1 cellular context compared by ENCODE assay signal in genomic region chr7:142389544-142389943, GRCh38.
A peak's percentile ranks its signal among the peaks of the same experiment; 100 is the strongest.
TF ChIP-seq lines count a peak whose summit lies in the region.

No MANE protein-coding gene starts in this region.

TF ChIP-seq in HepG2, 621 proteins besides CTCF, POLR2A, EP300 and RAD21 (continued from another document):
- no peak for TF ChIP-seq ZNF362 (CRISPR knock-in tag; IDR thresholded peaks at IDR 0.05; ENCODE audit: borderline replicate concordance)
- TF ChIP-seq CBX5 (CRISPR knock-in tag; IDR thresholded peaks at IDR 0.05; ENCODE audit: borderline replicate concordance), result no peak
- no peak for TF ChIP-seq PLRG1 (conservative IDR thresholded peaks at IDR 0.05)
- TF ChIP-seq DRAP1 (CRISPR knock-in tag; IDR thresholded peaks at IDR 0.05), result no peak
- peak; percentile 28; the same call in 1 of the 2 replicates for TF ChIP-seq FOXP4 (CRISPR knock-in tag; IDR thresholded peaks at IDR 0.05)
- no peak for TF ChIP-seq ZNF687 (CRISPR knock-in tag; IDR thresholded peaks at IDR 0.05)
- TF ChIP-seq ZNF572 (CRISPR knock-in tag; IDR thresholded peaks at IDR 0.05), result no peak
- no peak for TF ChIP-seq ZNF275 (CRISPR knock-in tag; IDR thresholded peaks at IDR 0.05; ENCODE audit: borderline replicate concordance)
- no peak for TF ChIP-seq ZNF563 (CRISPR knock-in tag; IDR thresholded peaks at IDR 0.05)
- no peak for TF ChIP-seq ZSCAN9 (CRISPR knock-in tag; IDR thresholded peaks at IDR 0.05; ENCODE audit: borderline replicate concordance)
- TF ChIP-seq MYC (CRISPR knock-in tag; IDR thresholded peaks at IDR 0.05; ENCODE audit: borderline replicate concordance), result no peak
- no peak for TF ChIP-seq ARNTL (CRISPR knock-in tag; IDR thresholded peaks at IDR 0.05)
- peak; percentile 70; the same call in 1 of the 2 replicates for TF ChIP-seq ZNF670 (CRISPR knock-in tag; IDR thresholded peaks at IDR 0.05; ENCODE audit: borderline replicate concordance)
- no peak for TF ChIP-seq ZNF180 (CRISPR knock-in tag; IDR thresholded peaks at IDR 0.05; ENCODE audit: borderline replicate concordance, low read depth)
- TF ChIP-seq ZSCAN31 (CRISPR knock-in tag; IDR thresholded peaks at IDR 0.05; ENCODE audit: low read depth), result no peak
- TF ChIP-seq PAX8 (CRISPR knock-in tag; IDR thresholded peaks at IDR 0.05; ENCODE audit: borderline replicate concordance), result no peak
- TF ChIP-seq ASH2L (IDR thresholded peaks at IDR 0.05; ENCODE audit: insufficient read length, low read depth, low read length), result no peak
- TF ChIP-seq GABPA (IDR thresholded peaks at IDR 0.05; ENCODE audit: low read depth, low read length), result no peak
- no peak for TF ChIP-seq GABPA (CRISPR knock-in tag; IDR thresholded peaks at IDR 0.05; ENCODE audit: low read depth)
- no peak for TF ChIP-seq E2F2 (CRISPR knock-in tag; IDR thresholded peaks at IDR 0.05; ENCODE audit: borderline replicate concordance)
- no peak for TF ChIP-seq ZNF18 (CRISPR knock-in tag; IDR thresholded peaks at IDR 0.05; ENCODE audit: insufficient replicate concordance)
- no peak for TF ChIP-seq ZFP36L1 (CRISPR knock-in tag; IDR thresholded peaks at IDR 0.05)
- TF ChIP-seq ZNF343 (CRISPR knock-in tag; IDR thresholded peaks at IDR 0.05), result no peak
- TF ChIP-seq HNF1B (CRISPR knock-in tag; IDR thresholded peaks at IDR 0.05), result peak; percentile 53; the same call in 1 of the 2 replicates
- no peak for TF ChIP-seq NCOA2 (CRISPR knock-in tag; IDR thresholded peaks at IDR 0.05)
- no peak for TF ChIP-seq AKAP8 (CRISPR knock-in tag; IDR thresholded peaks at IDR 0.05)
